2 cellular contexts compared by ENCODE assay signal in genomic region chr20:44195613-44196012, GRCh38.
TF ChIP-seq lines count a peak whose summit lies in the region.

No MANE protein-coding gene starts in this region.

TF ChIP-seq in HepG2, 621 proteins besides CTCF, POLR2A, EP300 and RAD21:
- TF ChIP-seq RBM22 (optimal IDR thresholded peaks at IDR 0.05; ENCODE audit: low read length) (peak; percentile 80), ZNF644 (CRISPR knock-in tag; IDR thresholded peaks at IDR 0.05; ENCODE audit: low read depth) (no peak), RFXANK (CRISPR knock-in tag; IDR thresholded peaks at IDR 0.05) (no peak), ZNF136 (CRISPR knock-in tag; IDR thresholded peaks at IDR 0.05; ENCODE audit: low read depth) (no peak), ZBTB40 (IDR thresholded peaks at IDR 0.05) (no peak), ZBTB40 (CRISPR knock-in tag; IDR thresholded peaks at IDR 0.05) (no peak), TMF1 (CRISPR knock-in tag; IDR thresholded peaks at IDR 0.05; ENCODE audit: low read depth) (0 out of 2 replicates have a peak, but pooled peaks have one; percentile 31), ZFP90 (CRISPR knock-in tag; IDR thresholded peaks at IDR 0.05; ENCODE audit: borderline replicate concordance) (no peak), NKX3-1 (CRISPR knock-in tag; IDR thresholded peaks at IDR 0.05) (no peak), ZSCAN20 (CRISPR knock-in tag; IDR thresholded peaks at IDR 0.05; ENCODE audit: borderline replicate concordance) (no peak), TARDBP (CRISPR knock-in tag; IDR thresholded peaks at IDR 0.05) (0 out of 2 replicates have a peak, but pooled peaks have one; percentile 21), ZMYM3 (CRISPR knock-in tag; IDR thresholded peaks at IDR 0.05) (no peak)

TF ChIP-seq in K562, 482 proteins besides CTCF, POLR2A, EP300 and RAD21:
- 0 out of 2 replicates have a peak, but pooled peaks have one; percentile 7 for TF ChIP-seq PKNOX1 (IDR thresholded peaks at IDR 0.05)
- peak; percentile 48; the same call in 1 of the 2 replicates for TF ChIP-seq TEAD4 (IDR thresholded peaks at IDR 0.05; ENCODE audit: low read length)
- no peak for TF ChIP-seq TEAD4 (CRISPR knock-in tag; IDR thresholded peaks at IDR 0.05; ENCODE audit: borderline replicate concordance)
- TF ChIP-seq LCOR (CRISPR knock-in tag; IDR thresholded peaks at IDR 0.05) = no peak
- no peak for TF ChIP-seq TEAD2 (tag; IDR thresholded peaks at IDR 0.05)
- TF ChIP-seq HMBOX1 (IDR thresholded peaks at IDR 0.05) = peak; percentile 51; the same call in 1 of the 2 replicates
- TF ChIP-seq KLF16 (IDR thresholded peaks at IDR 0.05) = peak; percentile 38; the same call in 1 of the 2 replicates
